18 cellular contexts compared by ENCODE assay signal in genomic region chr12:46811185-46811584, GRCh38. TPM values are rescaled to one million over a fixed set of nuclear protein-coding genes. Genes with fewer than 3 reads are reported as not detected.
"Had no signal": no experiment of that assay in that cellular context is flagged by ENCODE, and none has a peak within 500 bp of the region (broad histone marks: within the 10 kb centered on the region; RNA-seq: fewer than 3 reads in every experiment).

No MANE protein-coding gene starts in this region.

- H3K4me1 Mint-ChIP-seq: activated CD4-positive, alpha-beta T cell treated with anti-CD3 and anti-CD28 coated beads, Interleukin-2, amount 10 ng/mL, durations not matched to agents 7 days and 5 days had no signal

- H3K9me3 ChIP-seq: suprapubic skin had no signal

- H3K27ac ChIP-seq: skin epidermis, suprapubic skin had no signal

- H3K4me1 ChIP-seq: suprapubic skin had no signal

- H3K4me3 ChIP-seq: skin epidermis, suprapubic skin had no signal

- H3K9me3 Mint-ChIP-seq: activated CD4-positive, alpha-beta T cell treated with anti-CD3 and anti-CD28 coated beads, Interleukin-2, amount 10 ng/mL, durations not matched to agents 7 days and 5 days; activated naive CD4-positive, alpha-beta T cell treated with anti-CD3 and anti-CD28 coated beads for 36 hours; activated naive CD8-positive, alpha-beta T cell treated with anti-CD3 and anti-CD28 coated beads, Interleukin-2, amount 50 U/mL, for 24 hours; activated T-helper 17 cell treated with anti-CD3 and anti-CD28 coated beads, Interleukin-2, amount 50 U/mL, for 72 hours; naive thymus-derived CD8-positive, alpha-beta T cell; type B pancreatic cell; WTC11 had no signal

- H3K36me3 Mint-ChIP-seq: naive thymus-derived CD8-positive, alpha-beta T cell; type B pancreatic cell; WTC11 had no signal

- H3K27ac Mint-ChIP-seq: activated CD4-positive, alpha-beta T cell treated with anti-CD3 and anti-CD28 coated beads, Interleukin-2, amount 10 ng/mL, durations not matched to agents 7 days and 5 days; activated naive CD4-positive, alpha-beta T cell treated with anti-CD3 and anti-CD28 coated beads for 36 hours; activated naive CD8-positive, alpha-beta T cell treated with anti-CD3 and anti-CD28 coated beads, Interleukin-2, amount 50 U/mL, for 24 hours; activated T-helper 17 cell treated with anti-CD3 and anti-CD28 coated beads, Interleukin-2, amount 50 U/mL, for 72 hours; type B pancreatic cell; WTC11 had no signal

- ATAC-seq: activated naive CD8-positive, alpha-beta T cell treated with anti-CD3 and anti-CD28 coated beads, Interleukin-2, amount 50 U/mL, for 24 hours; activated T-helper 17 cell treated with anti-CD3 and anti-CD28 coated beads, Interleukin-2, amount 50 U/mL, for 72 hours; esophagus mucosa; left lobe of liver; WTC11 had no signal

- H3K27me3 ChIP-seq: suprapubic skin had no signal

- DNase-seq: activated CD4-positive, alpha-beta T cell treated with anti-CD3 and anti-CD28 coated beads, Interleukin-2, amount 10 ng/mL, durations not matched to agents 7 days and 5 days; activated naive CD4-positive, alpha-beta T cell treated with anti-CD3 and anti-CD28 coated beads for 36 hours; activated naive CD8-positive, alpha-beta T cell treated with anti-CD3 and anti-CD28 coated beads, Interleukin-2, amount 50 U/mL, for 24 hours; hippocampal formation; stimulated activated CD4-positive, alpha-beta T cell treated with anti-CD3 and anti-CD28 coated beads, Interleukin-15, amount 100 ng/mL, for 24 hours; stimulated activated CD4-positive, alpha-beta T cell treated with anti-CD3 and anti-CD28 coated beads, Interleukin-4, amount 100 ng/mL, for 1 hour; stimulated activated naive CD4-positive, alpha-beta T cell treated with Interleukin-2 at 50 U/mL for 16 hours had no signal

- H3K4me3 Mint-ChIP-seq: activated CD4-positive, alpha-beta T cell treated with anti-CD3 and anti-CD28 coated beads, Interleukin-2, amount 10 ng/mL, durations not matched to agents 7 days and 5 days; activated naive CD4-positive, alpha-beta T cell treated with anti-CD3 and anti-CD28 coated beads for 36 hours; activated naive CD8-positive, alpha-beta T cell treated with anti-CD3 and anti-CD28 coated beads, Interleukin-2, amount 50 U/mL, for 24 hours; activated T-helper 17 cell treated with anti-CD3 and anti-CD28 coated beads, Interleukin-2, amount 50 U/mL, for 72 hours; naive thymus-derived CD8-positive, alpha-beta T cell; type B pancreatic cell; WTC11 had no signal

- H3K36me3 ChIP-seq: suprapubic skin had no signal

RNA-seq across cellular contexts. Expression of gene SLC38A4, which starts 14.6 kb away (rescaled TPM):
- total RNA-seq: activated CD4-positive, alpha-beta T cell treated with anti-CD3 and anti-CD28 coated beads, Interleukin-2, amount 10 ng/mL, durations not matched to agents 7 days and 5 days; activated naive CD4-positive, alpha-beta T cell treated with anti-CD3 and anti-CD28 coated beads for 36 hours; glomerular endothelial cell; mononuclear cell; naive thymus-derived CD8-positive, alpha-beta T cell; T-helper 2 cell treated with Interferon-gamma antibody and Interleukin-4, amounts not matched to agents 100 ng/mL and 5 ng/mL, for 36 hours had no signal
- polyA plus RNA-seq: naive thymus-derived CD8-positive, alpha-beta T cell had no signal
